Comparison of ENCODE assay signal across 20 cellular contexts in the genomic region with DNA sequence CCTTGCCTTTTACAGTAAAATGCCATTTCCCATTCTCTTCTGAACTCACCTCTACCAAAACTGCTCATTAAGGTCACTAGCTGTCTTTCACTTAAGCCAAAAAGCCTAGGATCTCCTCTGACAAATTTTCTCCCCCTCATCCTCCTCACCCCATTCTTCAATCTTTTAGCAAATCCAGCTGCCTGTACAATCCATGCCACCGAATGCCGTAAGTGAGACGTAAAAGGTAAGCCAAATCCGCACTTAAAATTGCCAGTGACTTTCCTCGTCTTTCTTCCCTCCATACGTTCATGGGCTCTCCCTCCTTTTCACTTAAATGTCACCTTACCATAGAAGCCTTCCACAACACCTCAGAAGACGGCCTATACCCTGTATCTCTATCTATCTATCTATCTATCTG. TPM values are rescaled to one million over a fixed set of nuclear protein-coding genes. Genes with fewer than 3 reads are reported as not detected.
DNase-seq lines count a peak whose midpoint lies in the region; ATAC-seq and TF ChIP-seq lines count a peak whose summit lies in the region.
"Had no signal": no experiment of that assay in that cellular context is flagged by ENCODE, and none has a peak within 500 bp of the region (broad histone marks: within the 10 kb centered on the region; RNA-seq: fewer than 3 reads in every experiment).

No MANE protein-coding gene starts in this region.

- 84 to 91% methylated on average over 7 of the region's 7 CpGs for WGBS in esophagus squamous epithelium, 2 donors

- TF ChIP-seq CTCF in esophagus squamous epithelium (IDR thresholded peaks at IDR 0.05) = no peak

- H3K36me3 ChIP-seq in esophagus squamous epithelium = peaks cover 11 to 100% (median 36%) of the 10 kb centered on the region in 3 donors

- peaks cover 0 to 14% (median 5%) of the 10 kb centered on the region in 3 donors for H3K4me1 ChIP-seq in esophagus squamous epithelium

- no peak for DNase-seq in activated T-cell treated with anti-CD3 and anti-CD28 coated beads, Interleukin-2, amount 50 U/mL, for 72 hours
- no peak for DNase-seq in activated T-cell treated with anti-CD3 and anti-CD28 coated beads, Interleukin-2, amount 50 U/mL, for 1 hour
- DNase-seq in activated T-helper 1 cell treated with anti-CD3 and anti-CD28 coated beads, Interleukin-12 subunit alpha, Interleukin-12 subunit beta, Interleukin-2, Interleukin-4 antibody, amounts not matched to agents 30 ng/mL and 10 ng/mL and 1 ng/mL, durations not matched to agents 14 hours and 24 hours and 36 hours (ENCODE audit: low spot score) = no peak
- DNase-seq in esophagus squamous epithelium (lab: John Stamatoyannopoulos, UW) (no peak), NCI-H1417 treated with DMSO at 0.1 percent for 48 hours (lab: John Stamatoyannopoulos, UW) (no peak), posterior vena cava (ENCODE audit: low spot score) (no peak)
- DNase-seq in stimulated activated naive B cell treated with anti-CD40 and anti-IgM and Interleukin-4, amounts not matched to agents 10 μg/mL and 1 μg/mL and 100 μg/mL, for 72 hours = no peak
- DNase-seq: activated CD4-positive, alpha-beta T cell treated with anti-CD3 and anti-CD28 coated beads, Interleukin-2, amount 10 ng/mL, durations not matched to agents 7 days and 5 days; immature natural killer cell; left ventricle myocardium inferior; NCI-H187 treated with DMSO at 0.1 percent for 48 hours; NCI-H82; OCI-M1; Right ventricle myocardium superior; stimulated activated CD4-positive, alpha-beta T cell treated with anti-CD3 and anti-CD28 coated beads, Interleukin-15, amount 100 ng/mL, for 24 hours; substantia nigra; SW 1271 had no signal

- peaks cover 15 to 40% of the 10 kb centered on the region in 2 donors for H3K36me3 Mint-ChIP-seq in activated T-cell treated with anti-CD3 and anti-CD28 coated beads, Interleukin-2, amount 50 U/mL, for 72 hours (ENCODE audit: insufficient read depth in 2 of 2)
- H3K36me3 Mint-ChIP-seq in activated T-helper 1 cell treated with anti-CD3 and anti-CD28 coated beads, Interleukin-12 subunit alpha, Interleukin-12 subunit beta, Interleukin-2, Interleukin-4 antibody, amounts not matched to agents 30 ng/mL and 10 ng/mL and 1 ng/mL, durations not matched to agents 14 hours and 24 hours and 36 hours (ENCODE audit: low read depth) = peaks cover 46% of the 10 kb centered on the region
- peaks cover 31 to 37% of the 10 kb centered on the region in 2 donors for H3K36me3 Mint-ChIP-seq in stimulated activated naive B cell treated with anti-CD40 and anti-IgM and Interleukin-4, amounts not matched to agents 10 μg/mL and 1 μg/mL and 100 μg/mL, for 72 hours

- no peak overlapping the region for H3K4me3 Mint-ChIP-seq in activated T-cell treated with anti-CD3 and anti-CD28 coated beads, Interleukin-2, amount 50 U/mL, for 72 hours
- H3K4me3 Mint-ChIP-seq in activated T-helper 1 cell treated with anti-CD3 and anti-CD28 coated beads, Interleukin-12 subunit alpha, Interleukin-12 subunit beta, Interleukin-2, Interleukin-4 antibody, amounts not matched to agents 30 ng/mL and 10 ng/mL and 1 ng/mL, durations not matched to agents 14 hours and 24 hours and 36 hours = no peak overlapping the region
- peak overlapping the region in 1 of 2 donors; percentile 18 for H3K4me3 Mint-ChIP-seq in stimulated activated naive B cell treated with anti-CD40 and anti-IgM and Interleukin-4, amounts not matched to agents 10 μg/mL and 1 μg/mL and 100 μg/mL, for 72 hours
- H3K4me3 Mint-ChIP-seq: activated CD4-positive, alpha-beta T cell treated with anti-CD3 and anti-CD28 coated beads, Interleukin-2, amount 10 ng/mL, durations not matched to agents 7 days and 5 days; immature natural killer cell had no signal

- H3K9me3 ChIP-seq in esophagus squamous epithelium = no peaks in the 10 kb centered on the region
- H3K9me3 ChIP-seq: left ventricle myocardium inferior had no signal

- no peak overlapping the region for H3K4me3 ChIP-seq in esophagus squamous epithelium
- H3K4me3 ChIP-seq: GM12878, left ventricle myocardium inferior had no signal

- TF ChIP-seq POLR2A in esophagus squamous epithelium (IDR thresholded peaks at IDR 0.05) = no peak

- no peaks in the 10 kb centered on the region for H3K9me3 Mint-ChIP-seq in activated T-cell treated with anti-CD3 and anti-CD28 coated beads, Interleukin-2, amount 50 U/mL, for 72 hours
- no peaks in the 10 kb centered on the region for H3K9me3 Mint-ChIP-seq in activated T-helper 1 cell treated with anti-CD3 and anti-CD28 coated beads, Interleukin-12 subunit alpha, Interleukin-12 subunit beta, Interleukin-2, Interleukin-4 antibody, amounts not matched to agents 30 ng/mL and 10 ng/mL and 1 ng/mL, durations not matched to agents 14 hours and 24 hours and 36 hours
- H3K9me3 Mint-ChIP-seq in stimulated activated naive B cell treated with anti-CD40 and anti-IgM and Interleukin-4, amounts not matched to agents 10 μg/mL and 1 μg/mL and 100 μg/mL, for 72 hours = no peaks in the 10 kb centered on the region
- H3K9me3 Mint-ChIP-seq: activated CD4-positive, alpha-beta T cell treated with anti-CD3 and anti-CD28 coated beads, Interleukin-2, amount 10 ng/mL, durations not matched to agents 7 days and 5 days; immature natural killer cell had no signal

- H3K27ac Mint-ChIP-seq in activated T-cell treated with anti-CD3 and anti-CD28 coated beads, Interleukin-2, amount 50 U/mL, for 72 hours = peak overlapping the region; percentile 64
- H3K27ac Mint-ChIP-seq in activated T-helper 1 cell treated with anti-CD3 and anti-CD28 coated beads, Interleukin-12 subunit alpha, Interleukin-12 subunit beta, Interleukin-2, Interleukin-4 antibody, amounts not matched to agents 30 ng/mL and 10 ng/mL and 1 ng/mL, durations not matched to agents 14 hours and 24 hours and 36 hours = peak overlapping the region; percentile 13
- H3K27ac Mint-ChIP-seq in stimulated activated naive B cell treated with anti-CD40 and anti-IgM and Interleukin-4, amounts not matched to agents 10 μg/mL and 1 μg/mL and 100 μg/mL, for 72 hours = peak overlapping the region; percentile 20
- H3K27ac Mint-ChIP-seq: activated CD4-positive, alpha-beta T cell treated with anti-CD3 and anti-CD28 coated beads, Interleukin-2, amount 10 ng/mL, durations not matched to agents 7 days and 5 days had no signal

- H3K27ac ChIP-seq in esophagus squamous epithelium = peak overlapping the region in 3 of 4 donors; percentile 21 to 45 (median 26)
- H3K27ac ChIP-seq: KMS-11, left ventricle myocardium inferior had no signal

- no peak for ATAC-seq in activated T-cell treated with anti-CD3 and anti-CD28 coated beads, Interleukin-2, amount 50 U/mL, for 72 hours (replicated peaks in 1 of 2)
- ATAC-seq in stimulated activated naive B cell treated with anti-CD40 and anti-IgM and Interleukin-4, amounts not matched to agents 10 μg/mL and 1 μg/mL and 100 μg/mL, for 72 hours (replicated peaks) = no peak
- no peak for ATAC-seq in GM18870 (IDR thresholded peaks at IDR 0.05; ENCODE audit: unreplicated experiment)
- ATAC-seq: GM12878 had no signal

- no peaks in the 10 kb centered on the region for H3K27me3 ChIP-seq in esophagus squamous epithelium

- intact Hi-C loops in activated T-helper 1 cell treated with anti-CD3 and anti-CD28 coated beads, Interleukin-12 subunit alpha, Interleukin-12 subunit beta, Interleukin-2, Interleukin-4 antibody, amounts not matched to agents 30 ng/mL and 10 ng/mL and 1 ng/mL, durations not matched to agents 14 hours and 24 hours and 36 hours (cut with micrococcal nuclease) = no loop called here
- intact Hi-C loops in esophagus squamous epithelium (cut with DNase I) = no loop called here
- intact Hi-C loops in posterior vena cava (cut with DNase I) = no loop called here

- H3K27me3 Mint-ChIP-seq in activated T-cell treated with anti-CD3 and anti-CD28 coated beads, Interleukin-2, amount 50 U/mL, for 72 hours (ENCODE audit: low read depth) = no peaks in the 10 kb centered on the region
- no peaks in the 10 kb centered on the region for H3K27me3 Mint-ChIP-seq in activated T-helper 1 cell treated with anti-CD3 and anti-CD28 coated beads, Interleukin-12 subunit alpha, Interleukin-12 subunit beta, Interleukin-2, Interleukin-4 antibody, amounts not matched to agents 30 ng/mL and 10 ng/mL and 1 ng/mL, durations not matched to agents 14 hours and 24 hours and 36 hours (ENCODE audit: insufficient read depth)
- no peaks in the 10 kb centered on the region for H3K27me3 Mint-ChIP-seq in stimulated activated naive B cell treated with anti-CD40 and anti-IgM and Interleukin-4, amounts not matched to agents 10 μg/mL and 1 μg/mL and 100 μg/mL, for 72 hours
- H3K27me3 Mint-ChIP-seq: activated CD4-positive, alpha-beta T cell treated with anti-CD3 and anti-CD28 coated beads, Interleukin-2, amount 10 ng/mL, durations not matched to agents 7 days and 5 days had no signal

- peaks cover 25% of the 10 kb centered on the region for H3K4me1 Mint-ChIP-seq in activated T-cell treated with anti-CD3 and anti-CD28 coated beads, Interleukin-2, amount 50 U/mL, for 72 hours (ENCODE audit: low read depth)
- H3K4me1 Mint-ChIP-seq in activated T-helper 1 cell treated with anti-CD3 and anti-CD28 coated beads, Interleukin-12 subunit alpha, Interleukin-12 subunit beta, Interleukin-2, Interleukin-4 antibody, amounts not matched to agents 30 ng/mL and 10 ng/mL and 1 ng/mL, durations not matched to agents 14 hours and 24 hours and 36 hours (ENCODE audit: low read depth) = peaks cover 21% of the 10 kb centered on the region
- H3K4me1 Mint-ChIP-seq in stimulated activated naive B cell treated with anti-CD40 and anti-IgM and Interleukin-4, amounts not matched to agents 10 μg/mL and 1 μg/mL and 100 μg/mL, for 72 hours = peaks cover 16 to 32% of the 10 kb centered on the region in 2 donors

RNA-seq across cellular contexts. Expression of a gene that starts 13.8 kb away (rescaled TPM):
- total RNA-seq in activated T-cell treated with anti-CD3 and anti-CD28 coated beads, Interleukin-2, amount 50 U/mL, for 72 hours = 10 to 100 TPM; 83.4 to 90.3 TPM
- 133 and 137 TPM in 2 replicates for total RNA-seq in activated T-helper 1 cell treated with anti-CD3 and anti-CD28 coated beads, Interleukin-12 subunit alpha, Interleukin-12 subunit beta, Interleukin-2, Interleukin-4 antibody, amounts not matched to agents 30 ng/mL and 10 ng/mL and 1 ng/mL, durations not matched to agents 14 hours and 24 hours and 36 hours
- 100 to 1,000 TPM in 1 of 4 donors, 10 to 100 TPM in 3; 53.1 to 102 (median 81.6) TPM for total RNA-seq in esophagus squamous epithelium
- total RNA-seq in posterior vena cava = 10 to 100 TPM; 53.3 to 62.7 TPM

Comparison
In these comparisons a context has a peak if more than half of its experiments do, and no peak if none do; other contexts are left out.
1. H3K27ac Mint-ChIP-seq: peak in every context shown above with its lines; median percentile 64 in activated T-cell treated with anti-CD3 and anti-CD28 coated beads, Interleukin-2, amount 50 U/mL, for 72 hours; 20 in stimulated activated naive B cell treated with anti-CD40 and anti-IgM and Interleukin-4, amounts not matched to agents 10 μg/mL and 1 μg/mL and 100 μg/mL, for 72 hours; 13 in activated T-helper 1 cell treated with anti-CD3 and anti-CD28 coated beads, Interleukin-12 subunit alpha, Interleukin-12 subunit beta, Interleukin-2, Interleukin-4 antibody, amounts not matched to agents 30 ng/mL and 10 ng/mL and 1 ng/mL, durations not matched to agents 14 hours and 24 hours and 36 hours.